In genomic region chr22:50140615-50141014, GRCh38 we compare ENCODE assay signal across 30 cellular contexts. TPM values are rescaled to one million over a fixed set of nuclear protein-coding genes. Genes with fewer than 3 reads are reported as not detected.
DNase-seq lines count a peak whose midpoint lies in the region; ATAC-seq and TF ChIP-seq lines count a peak whose summit lies in the region.
"Had no signal": no experiment of that assay in that cellular context is flagged by ENCODE, and none has a peak within 500 bp of the region (broad histone marks: within the 10 kb centered on the region; RNA-seq: fewer than 3 reads in every experiment).

No MANE protein-coding gene starts in this region.

- DNase-seq in MM.1S (no peak), amniotic epithelial cell (ENCODE audit: low read depth) (peak; percentile 38), psoas muscle (no peak), OCI-M2 (lab: John Stamatoyannopoulos, UW; ENCODE audit: unreplicated experiment) (no peak)
- DNase-seq in central memory CD4-positive, alpha-beta T cell = no peak
- DNase-seq: activated CD4-positive, alpha-beta memory T cell treated with anti-CD3 and anti-CD28 coated beads, Interleukin-2, amount 10 ng/mL, durations not matched to agents 7 days and 5 days; activated CD4-positive, alpha-beta T cell treated with anti-CD3 and anti-CD28 coated beads for 1 hour; activated CD8-positive, alpha-beta memory T cell treated with anti-CD3 and anti-CD28 coated beads, Interleukin-2, amount 50 U/mL, for 48 hours; activated naive CD4-positive, alpha-beta T cell treated with anti-CD3 and anti-CD28 coated beads, Interleukin-2, amount 10 ng/mL, durations not matched to agents 7 days and 5 days; amygdala; Calu3; hypothalamus; immature natural killer cell; KBM-7; left cardiac atrium; mesendoderm; NCI-H226; NCI-H526 treated with DMSO at 0.1 percent for 48 hours; pancreas; stimulated activated CD4-positive, alpha-beta T cell treated with anti-CD3 and anti-CD28 coated beads, Interleukin-2, amount 100 ng/mL, for 24 hours; stimulated activated CD8-positive, alpha-beta memory T cell treated with anti-CD3 and anti-CD28 coated beads, Interleukin-4, amount 100 ng/mL, for 48 hours; stimulated activated naive CD8-positive, alpha-beta T cell treated with anti-CD3 and anti-CD28 coated beads, Interleukin-15, amount 100 ng/mL, for 72 hours; T-helper 17 cell had no signal

- no peaks in the 10 kb centered on the region for H4K20me1 ChIP-seq in MM.1S (ENCODE audit: insufficient read depth, low read length)

- H3K27ac ChIP-seq in MM.1S (ENCODE audit: low read length) (peak overlapping the region; percentile 61; the same call in 1 of the 2 replicates), liver (ENCODE audit: low read depth in 1 of 2, low read length in 2 of 2) (no peak overlapping the region), psoas muscle (no peak overlapping the region)
- H3K27ac ChIP-seq: pancreas, Peyer's patch, thoracic aorta had no signal

- no peak overlapping the region for H3K9ac ChIP-seq in MM.1S (ENCODE audit: low read length)
- H3K9ac ChIP-seq in liver (ENCODE audit: low read depth in 1 of 2, low read length in 2 of 2) = no peak overlapping the region

- intact Hi-C loops in psoas muscle (cut with DNase I) = no loop called here

- no peak for ATAC-seq in psoas muscle
- ATAC-seq: left cardiac atrium; stimulated activated naive CD8-positive, alpha-beta T cell treated with anti-CD3 and anti-CD28 coated beads, Interleukin-15, amount 100 ng/mL, for 72 hours; T-helper 17 cell had no signal

- no peaks in the 10 kb centered on the region for H3K79me2 ChIP-seq in MM.1S (ENCODE audit: low read length)

- no peak for TF ChIP-seq RAD21 in liver (IDR thresholded peaks at IDR 0.05)

- H3F3A ChIP-seq in MM.1S (ENCODE audit: insufficient read depth, low read length) = peaks cover 13% of the 10 kb centered on the region; the same call in 1 of the 2 replicates

- no peaks in the 10 kb centered on the region for H3K9me3 ChIP-seq in MM.1S (replicated peaks; ENCODE audit: insufficient read depth, low read length)
- no peaks in the 10 kb centered on the region for H3K9me3 ChIP-seq in liver (ENCODE audit: control insufficient read depth in 4 of 4, low read length in 3 of 4)
- H3K9me3 ChIP-seq in psoas muscle = no peaks in the 10 kb centered on the region
- H3K9me3 ChIP-seq: HAP-1, pancreas, Peyer's patch, thoracic aorta had no signal

- H3K4me1 ChIP-seq in MM.1S (ENCODE audit: low read length) (peaks cover 15% of the 10 kb centered on the region), liver (ENCODE audit: control insufficient read depth in 4 of 4, insufficient read depth in 4 of 4, low read length in 3 of 4) (peaks cover 4 to 28% (median 26%) of the 10 kb centered on the region in 4 donors), psoas muscle (no peaks in the 10 kb centered on the region)
- H3K4me1 ChIP-seq: pancreas, Peyer's patch had no signal

- no peak overlapping the region for H2AFZ ChIP-seq in MM.1S (ENCODE audit: low read length)

- peak overlapping the region; percentile 35; the same call in 1 of the 2 replicates for H3K4me2 ChIP-seq in MM.1S (ENCODE audit: low read depth, low read length)

- H3K9me2 ChIP-seq in MM.1S (replicated peaks; ENCODE audit: insufficient read depth, low read length) = no peaks in the 10 kb centered on the region

- H3K36me3 ChIP-seq in MM.1S (replicated peaks; ENCODE audit: insufficient read depth, low read length) (no peaks in the 10 kb centered on the region), liver (ENCODE audit: control insufficient read depth in 4 of 4, insufficient read depth in 3 of 4, low read depth in 1 of 4, low read length in 3 of 4) (no peaks in the 10 kb centered on the region), psoas muscle (ENCODE audit: insufficient read depth in 1 of 2, low read depth in 1 of 2) (no peaks in the 10 kb centered on the region)
- H3K36me3 ChIP-seq: HAP-1, pancreas, Peyer's patch, thoracic aorta had no signal

- H3K27me3 ChIP-seq in MM.1S (replicated peaks; ENCODE audit: insufficient read depth, low read length) = 0 out of 2 replicates have a peak, but pooled peaks cover 3% of the 10 kb centered on the region
- H3K27me3 ChIP-seq in liver (ENCODE audit: control insufficient read depth in 4 of 4, insufficient read depth in 4 of 4, low read length in 3 of 4) = no peaks in the 10 kb centered on the region
- peaks cover 0 to 32% (median 8%) of the 10 kb centered on the region in 3 donors for H3K27me3 ChIP-seq in psoas muscle (ENCODE audit: insufficient read depth in 3 of 3, low read length in 2 of 3)
- H3K27me3 ChIP-seq: pancreas, Peyer's patch had no signal

- no peak for TF ChIP-seq CTCF in MM.1S (IDR thresholded peaks at IDR 0.05; ENCODE audit: low read length)
- TF ChIP-seq CTCF in liver (IDR thresholded peaks at IDR 0.05; ENCODE audit: low read depth, low read length, missing input control) = no peak
- TF ChIP-seq CTCF in psoas muscle (IDR thresholded peaks at IDR 0.05) = no peak

- H3K4me3 ChIP-seq in MM.1S (ENCODE audit: low read length) = no peak overlapping the region
- no peak overlapping the region for H3K4me3 ChIP-seq in liver (ENCODE audit: low read depth in 1 of 3, low read length in 3 of 3)
- H3K4me3 ChIP-seq in psoas muscle = no peak overlapping the region
- H3K4me3 ChIP-seq: HAP-1, pancreas, Peyer's patch, thoracic aorta had no signal

- 45% methylated on average over 3 of the region's 3 CpGs for WGBS in liver
- WGBS in psoas muscle, 3 donors = 77% methylated on average over 3 of the region's 3 CpGs

TF ChIP-seq in liver, 16 proteins besides CTCF, POLR2A, EP300 and RAD21:
- peak in 1 of 2 donors; percentile 19 for TF ChIP-seq RXRA (IDR thresholded peaks at IDR 0.05)
- TF ChIP-seq SP1 (IDR thresholded peaks at IDR 0.05) = no peak
- peak; percentile 11 for TF ChIP-seq HNF4G (IDR thresholded peaks at IDR 0.05)
- TF ChIP-seq TAF1 (conservative IDR thresholded peaks at IDR 0.05) = no peak
- no peak for TF ChIP-seq NR2F2 (IDR thresholded peaks at IDR 0.05)
- TF ChIP-seq HNF4A (conservative IDR thresholded peaks at IDR 0.05) = peak; percentile 74 to 80
- no peak for TF ChIP-seq FOXA1 (IDR thresholded peaks at IDR 0.05)
- TF ChIP-seq, protein P1, sequence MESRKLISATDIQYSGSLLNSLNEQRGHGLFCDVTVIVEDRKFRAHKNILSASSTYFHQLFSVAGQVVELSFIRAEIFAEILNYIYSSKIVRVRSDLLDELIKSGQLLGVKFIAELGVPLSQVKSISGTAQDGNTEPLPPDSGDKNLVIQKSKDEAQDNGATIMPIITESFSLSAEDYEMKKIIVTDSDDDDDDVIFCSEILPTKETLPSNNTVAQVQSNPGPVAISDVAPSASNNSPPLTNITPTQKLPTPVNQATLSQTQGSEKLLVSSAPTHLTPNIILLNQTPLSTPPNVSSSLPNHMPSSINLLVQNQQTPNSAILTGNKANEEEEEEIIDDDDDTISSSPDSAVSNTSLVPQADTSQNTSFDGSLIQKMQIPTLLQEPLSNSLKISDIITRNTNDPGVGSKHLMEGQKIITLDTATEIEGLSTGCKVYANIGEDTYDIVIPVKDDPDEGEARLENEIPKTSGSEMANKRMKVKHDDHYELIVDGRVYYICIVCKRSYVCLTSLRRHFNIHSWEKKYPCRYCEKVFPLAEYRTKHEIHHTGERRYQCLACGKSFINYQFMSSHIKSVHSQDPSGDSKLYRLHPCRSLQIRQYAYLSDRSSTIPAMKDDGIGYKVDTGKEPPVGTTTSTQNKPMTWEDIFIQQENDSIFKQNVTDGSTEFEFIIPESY (IDR thresholded peaks at IDR 0.05) = no peak
- no peak for TF ChIP-seq EGR1 (IDR thresholded peaks at IDR 0.05; ENCODE audit: low read depth in 2 of 2)
TF ChIP-seq in liver: peak in this region for 3.

RNA-seq across cellular contexts. Expression of gene PANX2, which starts 29.9 kb away (rescaled TPM):
- total RNA-seq in liver (1 to 10 TPM in 1 of 2 donors, under 1 TPM in 1; 0.56 to 2.3 TPM), psoas muscle (under 1 TPM in 3 of 4 donors, not detected in 1; 0.16 to 0.69 (median 0.25) TPM)
- polyA plus RNA-seq in liver (10 to 100 TPM in 1 of 2 donors, under 1 TPM in 1; 0.39 to 14.8 TPM), psoas muscle (under 1 TPM; 0.03 to 0.09 (median 0.04) TPM)

RNA-seq across cellular contexts. Expression of gene TRABD, which starts 45.1 kb away (rescaled TPM):
- 10 to 100 TPM; 10.5 to 18.3 TPM for total RNA-seq in liver
- polyA plus RNA-seq in liver = 10 to 100 TPM; 14.4 to 29.7 TPM
- 10 to 100 TPM; 19.9 to 29.5 (median 24.0) TPM for total RNA-seq in psoas muscle
- polyA plus RNA-seq in psoas muscle = 10 to 100 TPM; 30.6 to 52.1 (median 46.8) TPM

RNA-seq across cellular contexts. Expression of gene MOV10L1, which starts 50.8 kb away (rescaled TPM):
- total RNA-seq in liver (under 1 TPM; 0.17 to 0.47 TPM), psoas muscle (under 1 TPM in 2 of 4 donors, not detected in 2; 0.07 to 0.39 TPM)
- polyA plus RNA-seq in liver (under 1 TPM; 0.07 to 0.18 TPM), psoas muscle (under 1 TPM in 1 of 3 donors, not detected in 2; 0.05 TPM)
- total RNA-seq: activated CD4-positive, alpha-beta memory T cell treated with anti-CD3 and anti-CD28 coated beads, Interleukin-2, amount 10 ng/mL, durations not matched to agents 7 days and 5 days; Calu3; HT1080; neural crest cell; T-helper 17 cell had no signal

RNA-seq across cellular contexts. Expression of gene MLC1, which starts 55.4 kb away (rescaled TPM):
- total RNA-seq in liver (1 to 10 TPM in 1 of 2 donors, under 1 TPM in 1; 0.33 to 9.4 TPM), psoas muscle (not detected)
- polyA plus RNA-seq in liver (under 1 TPM in 1 of 2 donors, not detected in 1; 0.13 TPM), psoas muscle (under 1 TPM in 1 of 3 donors, not detected in 2; under 0.01 TPM)
- total RNA-seq: Calu3, endothelial cell of umbilical vein, Peyer's patch had no signal
- polyA plus RNA-seq: endothelial cell of umbilical vein had no signal
